In the genomic region with DNA sequence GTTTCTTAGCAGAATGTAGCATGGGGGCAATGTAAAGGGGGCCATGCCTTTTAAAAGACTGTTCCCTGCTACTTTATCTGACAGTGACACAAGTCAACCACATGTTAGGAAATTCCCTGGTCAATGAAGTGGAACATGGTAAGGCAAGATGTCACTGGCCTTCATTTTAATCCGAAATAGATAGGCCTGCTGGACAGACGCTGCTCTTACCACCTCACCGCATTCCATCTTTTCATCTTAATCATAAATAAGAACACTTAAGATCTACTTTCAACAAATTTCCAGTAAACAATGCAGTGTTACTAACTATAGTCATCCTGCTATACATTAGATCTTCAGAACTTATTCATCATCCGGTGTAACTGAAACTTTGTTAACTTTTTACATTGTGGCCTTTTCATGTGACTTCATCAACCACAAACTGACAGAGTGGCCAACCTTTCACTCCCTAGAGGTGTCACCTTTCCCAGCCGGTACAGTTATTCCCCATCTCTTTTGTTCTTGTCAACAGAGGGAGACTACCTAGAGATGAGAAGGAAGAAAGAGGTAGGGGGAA, we compare ENCODE assay signal across 10 cellular contexts. TPM values are rescaled to one million over a fixed set of nuclear protein-coding genes. Genes with fewer than 3 reads are reported as not detected.
A peak's percentile ranks its signal among the peaks of the same experiment; 100 is the strongest.
DNase-seq lines count a peak whose midpoint lies in the region; ATAC-seq and TF ChIP-seq lines count a peak whose summit lies in the region.
"Had no signal": no experiment of that assay in that cellular context is flagged by ENCODE, and none has a peak within 500 bp of the region (broad histone marks: within the 10 kb centered on the region; RNA-seq: fewer than 3 reads in every experiment).

No MANE protein-coding gene starts in this region.

- peak; percentile 78 for DNase-seq in activated CD4-positive, alpha-beta T cell treated with anti-CD3 and anti-CD28 coated beads, Interleukin-2, amount 10 ng/mL, durations not matched to agents 24 days and 14 days
- DNase-seq in activated CD4-positive, alpha-beta T cell treated with anti-CD3 and anti-CD28 coated beads for 4 hours: no peak
- DNase-seq in Panc1 (ENCODE audit: low read depth, low spot score) (no peak), NCI-H748 (lab: John Stamatoyannopoulos, UW; ENCODE audit: unreplicated experiment) (no peak), NCI-H2196 treated with DMSO at 0.1 percent for 48 hours (lab: John Stamatoyannopoulos, UW; ENCODE audit: unreplicated experiment) (no peak), HUDEP-2 (lab: John Stamatoyannopoulos, UW; ENCODE audit: unreplicated experiment in 76 of 76) (no peak)
- peak; percentile 30 for DNase-seq in stimulated activated CD8-positive, alpha-beta memory T cell treated with anti-CD3 and anti-CD28 coated beads, Interleukin-4, amount 100 ng/mL, for 48 hours

- H3K36me3 Mint-ChIP-seq in activated CD4-positive, alpha-beta T cell treated with anti-CD3 and anti-CD28 coated beads, Interleukin-2, amount 10 ng/mL, durations not matched to agents 24 days and 14 days (ENCODE audit: low read depth): no peaks in the 10 kb centered on the region

- H3K27me3 Mint-ChIP-seq in activated CD4-positive, alpha-beta T cell treated with anti-CD3 and anti-CD28 coated beads, Interleukin-2, amount 10 ng/mL, durations not matched to agents 24 days and 14 days: no peaks in the 10 kb centered on the region

- BruUV-seq in Panc1 (replicated peaks; lab: Mats Ljungman, UMichigan): no TSS peak

- H3K4me1 Mint-ChIP-seq in activated CD4-positive, alpha-beta T cell treated with anti-CD3 and anti-CD28 coated beads, Interleukin-2, amount 10 ng/mL, durations not matched to agents 24 days and 14 days: peaks cover 27% of the 10 kb centered on the region

- in situ Hi-C loops in Panc1 (cut with HindIII; ENCODE audit: low pct_unique_long_range_greater_than_20kb, low sequenced_read_pairs): loop anchor here (25.0 kb wide), 1 partner anchor 186 kb away; no protein-coding TSS in a partner anchor

- intact Hi-C loops in activated CD4-positive, alpha-beta T cell treated with anti-CD3 and anti-CD28 coated beads, Interleukin-2, amount 10 ng/mL, durations not matched to agents 24 days and 14 days (cut with micrococcal nuclease): loop anchor here (1.0 to 5.0 kb wide), 2 partner anchors 10 to 821 kb away; a partner anchor contains a TSS
- intact Hi-C loops in Panc1 (cut with micrococcal nuclease; ENCODE audit: unreplicated experiment): no loop called here

- POLR2A ChIA-PET in Panc1 (lab: Charles Lee): no interaction called here

- H3K27ac ChIP-seq in Panc1 (ENCODE audit: low read length): no peak overlapping the region
- H3K27ac ChIP-seq: VCaP had no signal

- no peaks in the 10 kb centered on the region for H3K36me3 ChIP-seq in Panc1 (ENCODE audit: control insufficient read depth, insufficient read depth, low read length)

- ATAC-seq in HG02840 (IDR thresholded peaks at IDR 0.05; ENCODE audit: low FRiP score, unreplicated experiment) (peak; percentile 95), Panc1 (peak; percentile 76)

- CTCF ChIA-PET in Panc1 (lab: Charles Lee): interaction anchor here (1.3 kb wide), 1 partner anchor 185 kb away, joined by 3 read pairs; no protein-coding TSS in a partner anchor

- H3K9me3 ChIP-seq in Panc1 (ENCODE audit: control insufficient read depth, insufficient read depth, low read depth, low read length): no peaks in the 10 kb centered on the region

- no peaks in the 10 kb centered on the region for H3K9me3 Mint-ChIP-seq in activated CD4-positive, alpha-beta T cell treated with anti-CD3 and anti-CD28 coated beads, Interleukin-2, amount 10 ng/mL, durations not matched to agents 24 days and 14 days

- no peaks in the 10 kb centered on the region for H3K27me3 ChIP-seq in Panc1 (ENCODE audit: control insufficient read depth, insufficient read depth, low read length)

- TF ChIP-seq CTCF in Panc1 (IDR thresholded peaks at IDR 0.05): no peak

- peak overlapping the region; percentile 10 for H3K4me3 Mint-ChIP-seq in activated CD4-positive, alpha-beta T cell treated with anti-CD3 and anti-CD28 coated beads, Interleukin-2, amount 10 ng/mL, durations not matched to agents 24 days and 14 days

- peak overlapping the region in 1 of 2 experiments; percentile 7; a peak in 1 of 4 replicates for H3K4me3 ChIP-seq in Panc1 (ENCODE audit: low read depth in 2 of 2, low read length in 2 of 2)

- H3K27ac Mint-ChIP-seq in activated CD4-positive, alpha-beta T cell treated with anti-CD3 and anti-CD28 coated beads, Interleukin-2, amount 10 ng/mL, durations not matched to agents 24 days and 14 days: peak overlapping the region; percentile 84

- no peaks in the 10 kb centered on the region for H3K4me1 ChIP-seq in Panc1 (ENCODE audit: control insufficient read depth, insufficient read depth, low read length)

RNA-seq across cellular contexts. Expression of a gene that starts 15.6 kb away (rescaled TPM):
- not detected in 2 replicates for total RNA-seq in activated CD4-positive, alpha-beta T cell treated with anti-CD3 and anti-CD28 coated beads, Interleukin-2, amount 10 ng/mL, durations not matched to agents 24 days and 14 days
- total RNA-seq in Panc1 (2021; ENCODE audit: unreplicated experiment): 0.15 TPM
- 0.15 TPM for polyA plus RNA-seq in Panc1 (2012; ENCODE audit: insufficient read length)
- polyA plus RNA-seq: BJ had no signal

Comparison
In these comparisons a context has a peak if more than half of its experiments do, and no peak if none do; other contexts are left out.
1. DNase-seq: peak in activated CD4-positive, alpha-beta T cell treated with anti-CD3 and anti-CD28 coated beads, Interleukin-2, amount 10 ng/mL, durations not matched to agents 24 days and 14 days (single experiment) and stimulated activated CD8-positive, alpha-beta memory T cell treated with anti-CD3 and anti-CD28 coated beads, Interleukin-4, amount 100 ng/mL, for 48 hours (single experiment); none in activated CD4-positive, alpha-beta T cell treated with anti-CD3 and anti-CD28 coated beads for 4 hours (0 of 2), Panc1 (single experiment), NCI-H748 (single experiment), NCI-H2196 treated with DMSO at 0.1 percent for 48 hours (single experiment) and HUDEP-2 (0 of 76).